ENCODE assay signal across 16 cellular contexts in genomic region chr18:56148373-56148772, GRCh38.
DNase-seq lines count a peak whose midpoint lies in the region; ATAC-seq and TF ChIP-seq lines count a peak whose summit lies in the region.
"Had no signal": no experiment of that assay in that cellular context is flagged by ENCODE, and none has a peak within 500 bp of the region (broad histone marks: within the 10 kb centered on the region; RNA-seq: fewer than 3 reads in every experiment).

No MANE protein-coding gene starts in this region.

- H3K79me2 ChIP-seq in SK-N-SH (ENCODE audit: insufficient read depth) (no peaks in the 10 kb centered on the region), smooth muscle cell (ENCODE audit: low read depth) (no peaks in the 10 kb centered on the region)

- H3K27ac ChIP-seq in SK-N-SH (ENCODE audit: low read depth in 2 of 2, low read length in 1 of 2) = peak overlapping the region in 1 of 2 experiments; percentile 23; a peak in 2 of 4 replicates
- H3K27ac ChIP-seq in smooth muscle cell (ENCODE audit: low read depth) = peak overlapping the region; percentile 54
- H3K27ac ChIP-seq in tibial nerve = no peak overlapping the region
- H3K27ac ChIP-seq in vagina = no peak overlapping the region
- H3K27ac ChIP-seq: cardiac muscle cell, RWPE1 had no signal

- H3K27me3 ChIP-seq in SK-N-SH (ENCODE audit: insufficient read depth) (no peaks in the 10 kb centered on the region), smooth muscle cell (ENCODE audit: low read depth) (no peaks in the 10 kb centered on the region), tibial nerve (no peaks in the 10 kb centered on the region), vagina (no peaks in the 10 kb centered on the region)
- H3K27me3 ChIP-seq: cardiac muscle cell had no signal

- H3K4me1 ChIP-seq in SK-N-SH (ENCODE audit: control insufficient read depth in 1 of 2, insufficient read depth in 2 of 2, low read depth in 1 of 2, low read length in 1 of 2) (peaks cover 0 to 17% of the 10 kb centered on the region in 2 experiments; a peak in 2 of 4 replicates), smooth muscle cell (ENCODE audit: low read depth) (peaks cover 4% of the 10 kb centered on the region), tibial nerve (no peaks in the 10 kb centered on the region), vagina (no peaks in the 10 kb centered on the region)

- no peaks in the 10 kb centered on the region for H3K9me2 ChIP-seq in SK-N-SH

- no peaks in the 10 kb centered on the region for H4K20me1 ChIP-seq in SK-N-SH (ENCODE audit: insufficient read depth)
- no peaks in the 10 kb centered on the region for H4K20me1 ChIP-seq in smooth muscle cell (ENCODE audit: low read depth)

- H3K36me3 ChIP-seq in SK-N-SH (replicated peaks in 1 of 2; ENCODE audit: control insufficient read depth in 1 of 2, insufficient read depth in 2 of 2, low read length in 1 of 2) (no peaks in the 10 kb centered on the region), smooth muscle cell (ENCODE audit: low read depth) (no peaks in the 10 kb centered on the region), tibial nerve (no peaks in the 10 kb centered on the region), vagina (no peaks in the 10 kb centered on the region)
- H3K36me3 ChIP-seq: cardiac muscle cell had no signal

- TF ChIP-seq POLR2A in tibial nerve (IDR thresholded peaks at IDR 0.05) (no peak), vagina (IDR thresholded peaks at IDR 0.05) (no peak)

- H3K4me2 ChIP-seq in SK-N-SH (no peak overlapping the region), smooth muscle cell (no peak overlapping the region)

- no peaks in the 10 kb centered on the region for H3K9me3 ChIP-seq in SK-N-SH
- no peaks in the 10 kb centered on the region for H3K9me3 ChIP-seq in smooth muscle cell (replicated peaks; ENCODE audit: low read depth)
- H3K9me3 ChIP-seq in tibial nerve = no peaks in the 10 kb centered on the region
- H3K9me3 ChIP-seq in vagina = no peaks in the 10 kb centered on the region

- TF ChIP-seq RAD21 in SK-N-SH (IDR thresholded peaks at IDR 0.05; ENCODE audit: low read length) = no peak

- H3F3A ChIP-seq in SK-N-SH (replicated peaks; ENCODE audit: insufficient read depth) (no peaks in the 10 kb centered on the region), smooth muscle cell (ENCODE audit: low read depth) (peaks cover 6% of the 10 kb centered on the region)

- POLR2A ChIA-PET in SK-N-SH (lab: Yijun Ruan, JAX) = no interaction called here

- no peak for TF ChIP-seq CTCF in SK-N-SH (IDR thresholded peaks at IDR 0.05)
- TF ChIP-seq CTCF in fibroblast of pulmonary artery (IDR thresholded peaks at IDR 0.05; ENCODE audit: low read length, missing control alignments) = no peak
- no peak for TF ChIP-seq CTCF in smooth muscle cell (IDR thresholded peaks at IDR 0.05; ENCODE audit: borderline replicate concordance, insufficient read depth, poor library complexity, severe bottlenecking)
- TF ChIP-seq CTCF in tibial nerve (IDR thresholded peaks at IDR 0.05) = no peak
- no peak for TF ChIP-seq CTCF in vagina (IDR thresholded peaks at IDR 0.05)

- DNase-seq in SK-N-SH = no peak
- peak; percentile 6 for DNase-seq in T1000 (lab: John Stamatoyannopoulos, UW)
- peak; percentile 35 for DNase-seq in fibroblast of pulmonary artery (ENCODE audit: low read depth)
- no peak for DNase-seq in smooth muscle cell (lab: John Stamatoyannopoulos, UW; ENCODE audit: unreplicated experiment)
- no peak for DNase-seq in tibial nerve (ENCODE audit: low spot score in 2 of 2)
- DNase-seq in activated gamma-delta T cell (lab: John Stamatoyannopoulos, UW) = no peak
- no peak for DNase-seq in vagina (ENCODE audit: extremely low spot score in 2 of 2)
- DNase-seq: 8988T; activated CD4-positive, alpha-beta T cell treated with anti-CD3 and anti-CD28 coated beads, Interleukin-2, amount 50 U/mL, for 4 hours; effector memory CD8-positive, alpha-beta T cell; hypothalamus; NCI-H146; NCI-H526 treated with DMSO at 0.1 percent for 48 hours had no signal

- H2AFZ ChIP-seq in SK-N-SH (ENCODE audit: low read depth) = peak overlapping the region; percentile 20; the same call in 1 of the 2 replicates
- no peak overlapping the region for H2AFZ ChIP-seq in smooth muscle cell (ENCODE audit: low read depth)

- H3K9ac ChIP-seq in SK-N-SH (no peak overlapping the region), smooth muscle cell (ENCODE audit: low read depth) (peak overlapping the region; percentile 1)

- H3K4me3 ChIP-seq in SK-N-SH (ENCODE audit: low read depth in 2 of 2, low read length in 1 of 2) (no peak overlapping the region), fibroblast of pulmonary artery (replicated peaks; ENCODE audit: low read depth, low read length) (no peak overlapping the region), smooth muscle cell (no peak overlapping the region), tibial nerve (no peak overlapping the region), vagina (no peak overlapping the region)
- H3K4me3 ChIP-seq: cardiac muscle cell had no signal

- CTCF ChIA-PET in SK-N-SH (lab: Yijun Ruan, JAX) = no interaction called here

- no peak for TF ChIP-seq EP300 in SK-N-SH (IDR thresholded peaks at IDR 0.05; ENCODE audit: borderline replicate concordance in 1 of 2, low read depth in 1 of 2, low read length in 1 of 2)
- TF ChIP-seq EP300 in tibial nerve (IDR thresholded peaks at IDR 0.05) = no peak

- intact Hi-C loops in vagina (cut with DNase I) = no loop called here

- ATAC-seq in SK-N-SH treated with all-trans-retinoic acid at 6 μM for 48 hours = no peak
- ATAC-seq: effector memory CD8-positive, alpha-beta T cell had no signal

TF ChIP-seq in SK-N-SH, 30 proteins besides CTCF, POLR2A, EP300 and RAD21 (continues in another document):
- TF ChIP-seq CHD2 (IDR thresholded peaks at IDR 0.05; ENCODE audit: low read length, partially characterized antibody) (no peak), TCF12 (IDR thresholded peaks at IDR 0.05) (no peak), JUND (IDR thresholded peaks at IDR 0.05) (no peak), EZH2phosphoT487 (IDR thresholded peaks at IDR 0.05; ENCODE audit: borderline replicate concordance, low read depth) (no peak), RFX5 (IDR thresholded peaks at IDR 0.05; ENCODE audit: low read length) (no peak), GATA2 (CRISPR knock-in tag; IDR thresholded peaks at IDR 0.05) (no peak), TAF1 (IDR thresholded peaks at IDR 0.05; ENCODE audit: borderline replicate concordance, low read depth, low read length) (no peak), IRF3 (IDR thresholded peaks at IDR 0.05; ENCODE audit: low read depth, low read length) (no peak)
- TF ChIP-seq, protein P1, sequence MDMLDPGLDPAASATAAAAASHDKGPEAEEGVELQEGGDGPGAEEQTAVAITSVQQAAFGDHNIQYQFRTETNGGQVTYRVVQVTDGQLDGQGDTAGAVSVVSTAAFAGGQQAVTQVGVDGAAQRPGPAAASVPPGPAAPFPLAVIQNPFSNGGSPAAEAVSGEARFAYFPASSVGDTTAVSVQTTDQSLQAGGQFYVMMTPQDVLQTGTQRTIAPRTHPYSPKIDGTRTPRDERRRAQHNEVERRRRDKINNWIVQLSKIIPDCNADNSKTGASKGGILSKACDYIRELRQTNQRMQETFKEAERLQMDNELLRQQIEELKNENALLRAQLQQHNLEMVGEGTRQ (IDR thresholded peaks at IDR 0.05; ENCODE audit: borderline replicate concordance, low read depth, low read length) = no peak

TF ChIP-seq in SK-N-SH treated with all-trans-retinoic acid at 6 μM for 48 hours, 23 proteins besides CTCF, POLR2A, EP300 and RAD21 (continues in another document):
- no peak for TF ChIP-seq ZC3H10 (CRISPR knock-in tag; IDR thresholded peaks at IDR 0.05)
- TF ChIP-seq ARNTL (CRISPR knock-in tag; IDR thresholded peaks at IDR 0.05; ENCODE audit: borderline replicate concordance, low read depth) = no peak
- TF ChIP-seq, protein P2, sequence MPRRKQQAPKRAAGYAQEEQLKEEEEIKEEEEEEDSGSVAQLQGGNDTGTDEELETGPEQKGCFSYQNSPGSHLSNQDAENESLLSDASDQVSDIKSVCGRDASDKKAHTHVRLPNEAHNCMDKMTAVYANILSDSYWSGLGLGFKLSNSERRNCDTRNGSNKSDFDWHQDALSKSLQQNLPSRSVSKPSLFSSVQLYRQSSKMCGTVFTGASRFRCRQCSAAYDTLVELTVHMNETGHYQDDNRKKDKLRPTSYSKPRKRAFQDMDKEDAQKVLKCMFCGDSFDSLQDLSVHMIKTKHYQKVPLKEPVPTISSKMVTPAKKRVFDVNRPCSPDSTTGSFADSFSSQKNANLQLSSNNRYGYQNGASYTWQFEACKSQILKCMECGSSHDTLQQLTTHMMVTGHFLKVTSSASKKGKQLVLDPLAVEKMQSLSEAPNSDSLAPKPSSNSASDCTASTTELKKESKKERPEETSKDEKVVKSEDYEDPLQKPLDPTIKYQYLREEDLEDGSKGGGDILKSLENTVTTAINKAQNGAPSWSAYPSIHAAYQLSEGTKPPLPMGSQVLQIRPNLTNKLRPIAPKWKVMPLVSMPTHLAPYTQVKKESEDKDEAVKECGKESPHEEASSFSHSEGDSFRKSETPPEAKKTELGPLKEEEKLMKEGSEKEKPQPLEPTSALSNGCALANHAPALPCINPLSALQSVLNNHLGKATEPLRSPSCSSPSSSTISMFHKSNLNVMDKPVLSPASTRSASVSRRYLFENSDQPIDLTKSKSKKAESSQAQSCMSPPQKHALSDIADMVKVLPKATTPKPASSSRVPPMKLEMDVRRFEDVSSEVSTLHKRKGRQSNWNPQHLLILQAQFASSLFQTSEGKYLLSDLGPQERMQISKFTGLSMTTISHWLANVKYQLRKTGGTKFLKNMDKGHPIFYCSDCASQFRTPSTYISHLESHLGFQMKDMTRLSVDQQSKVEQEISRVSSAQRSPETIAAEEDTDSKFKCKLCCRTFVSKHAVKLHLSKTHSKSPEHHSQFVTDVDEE (CRISPR knock-in tag; IDR thresholded peaks at IDR 0.05) = no peak
- TF ChIP-seq PATZ1 (CRISPR knock-in tag; IDR thresholded peaks at IDR 0.05; ENCODE audit: borderline replicate concordance) = no peak
- TF ChIP-seq TOX (CRISPR knock-in tag; IDR thresholded peaks at IDR 0.05; ENCODE audit: borderline replicate concordance) = no peak

Comparison
In these comparisons a context has a peak if more than half of its experiments do, and no peak if none do; other contexts are left out.
1. DNase-seq: peak in T1000 (single experiment) and fibroblast of pulmonary artery (single experiment); none in SK-N-SH (single experiment), smooth muscle cell (single experiment), tibial nerve (0 of 2), activated gamma-delta T cell (single experiment) and vagina (0 of 2).